8 cellular contexts compared by ENCODE assay signal in genomic region chr5:135578685-135579341, GRCh38. TPM values are rescaled to one million over a fixed set of nuclear protein-coding genes. Genes with fewer than 3 reads are reported as not detected.
DNase-seq lines count a peak whose midpoint lies in the region; ATAC-seq and TF ChIP-seq lines count a peak whose summit lies in the region.

CXCL14 (minus strand) TSS chr5:135578991; CDS start chr5:135578778, 213 bp downstream.

- DNase-seq in CD1c-positive myeloid dendritic cell (ENCODE audit: extremely low spot score) (peak; percentile 60), NCI-H2227 treated with DMSO at 0.1 percent for 48 hours (lab: John Stamatoyannopoulos, UW) (peak; percentile 32), dedifferentiated amniotic fluid mesenchymal stem cell (ENCODE audit: extremely low spot score) (peak; percentile 20), lower leg skin (ENCODE audit: low spot score in 2 of 2) (peak; percentile 84 to 95), upper lobe of right lung (peak; percentile 71), Caco-2 (no peak)

- H3K9me3 ChIP-seq in upper lobe of right lung (no peaks in the 10 kb centered on the region), Caco-2 (no peaks in the 10 kb centered on the region)

- H3K27ac ChIP-seq in upper lobe of right lung = no peak within 1 kb of the TSS

- 1 to 2% methylated on average over 51 to 62 of the region's 68 CpGs for WGBS in lower leg skin, 2 donors

- H3K4me3 Mint-ChIP-seq in Caco-2 (ENCODE audit: unreplicated experiment) = no peak within 1 kb of the TSS

- no TSS peak for BruUV-seq in Caco-2 (replicated peaks; lab: Mats Ljungman, UMichigan)

- POLR2A ChIA-PET in Caco-2 (lab: Charles Lee) = no interaction called here

- no peaks in the 10 kb centered on the region for H3K4me1 Mint-ChIP-seq in Caco-2 (ENCODE audit: low read depth, unreplicated experiment)

- no peaks in the 10 kb centered on the region for H3K36me3 ChIP-seq in upper lobe of right lung
- no peaks in the 10 kb centered on the region for H3K36me3 ChIP-seq in Caco-2 (ENCODE audit: control insufficient read depth, insufficient read depth, low read length)

- intact Hi-C loops in lower leg skin (cut with DNase I; ENCODE audit: low total_unique reads) = no loop called here
- intact Hi-C loops in upper lobe of right lung (cut with DNase I) = no loop called here
- intact Hi-C loops in Caco-2 (cut with micrococcal nuclease; ENCODE audit: unreplicated experiment) = no loop called here

- peaks cover 25% of the 10 kb centered on the region for H3K27me3 Mint-ChIP-seq in Caco-2 (ENCODE audit: insufficient read depth, unreplicated experiment)

- H3K9me3 Mint-ChIP-seq in Caco-2 (ENCODE audit: unreplicated experiment) = no peaks in the 10 kb centered on the region

- H3K27me3 ChIP-seq in upper lobe of right lung (peaks cover 59% of the 10 kb centered on the region), Caco-2 (replicated peaks; ENCODE audit: control insufficient read depth, insufficient read depth, low read length) (no peaks in the 10 kb centered on the region)

- H3K27ac Mint-ChIP-seq in Caco-2 (ENCODE audit: unreplicated experiment) = no peak within 1 kb of the TSS

- TF ChIP-seq POLR2A in lower leg skin (IDR thresholded peaks at IDR 0.05) = no peak

- peak; percentile 63 for ATAC-seq in upper lobe of right lung
- no peak for ATAC-seq in HG03460 (IDR thresholded peaks at IDR 0.05; ENCODE audit: unreplicated experiment)
- no peak for ATAC-seq in HG02970 (IDR thresholded peaks at IDR 0.05; ENCODE audit: low FRiP score, unreplicated experiment)

- no peak for TF ChIP-seq CTCF in lower leg skin (IDR thresholded peaks at IDR 0.05)
- no peak for TF ChIP-seq CTCF in upper lobe of right lung (IDR thresholded peaks at IDR 0.05)
- no peak for TF ChIP-seq CTCF in Caco-2 (IDR thresholded peaks at IDR 0.05; ENCODE audit: insufficient read depth in 1 of 2, low read depth in 1 of 2, low read length in 1 of 2, severe bottlenecking in 1 of 2, unreplicated experiment in 1 of 2)

- peaks cover 6% of the 10 kb centered on the region for H3K36me3 Mint-ChIP-seq in Caco-2 (ENCODE audit: insufficient read depth, unreplicated experiment)

- H3K4me3 ChIP-seq in lower leg skin (ENCODE audit: low read depth, poor library complexity, severe bottlenecking) (peak within 1 kb of the TSS; percentile 31), upper lobe of right lung (no peak within 1 kb of the TSS), Caco-2 (ENCODE audit: low read depth, low read length) (no peak within 1 kb of the TSS)

- H3K4me1 ChIP-seq in upper lobe of right lung (no peaks in the 10 kb centered on the region), Caco-2 (no peaks in the 10 kb centered on the region)

- CTCF ChIA-PET in Caco-2 (lab: Charles Lee) = no interaction called here

RNA-seq across cellular contexts. Expression of gene CXCL14, which starts in this region (rescaled TPM):
- total RNA-seq in lower leg skin (100 to 1,000 TPM; 157 to 344 (median 251) TPM), upper lobe of right lung (0.38 TPM), Caco-2 (2022) (not detected in 2 replicates)

Comparison
In these comparisons a context has a peak if more than half of its experiments do, and no peak if none do; other contexts are left out.
1. RNA of gene CXCL14 (total RNA-seq): 157 to 344 TPM in lower leg skin; 0.38 TPM in upper lobe of right lung (single experiment) and not detected in Caco-2; every median in the first group is over 100 times any median in the second.
2. Peak in DNase-seq and ATAC-seq in upper lobe of right lung; RNA of the gene not detected or under 1 TPM.
3. DNase-seq: peak in CD1c-positive myeloid dendritic cell (single experiment), NCI-H2227 treated with DMSO at 0.1 percent for 48 hours (single experiment), dedifferentiated amniotic fluid mesenchymal stem cell (single experiment) and lower leg skin (2 of 2); none in Caco-2 (0 of 2).